Comparison of ENCODE assay signal across 9 cellular contexts in the genomic region with DNA sequence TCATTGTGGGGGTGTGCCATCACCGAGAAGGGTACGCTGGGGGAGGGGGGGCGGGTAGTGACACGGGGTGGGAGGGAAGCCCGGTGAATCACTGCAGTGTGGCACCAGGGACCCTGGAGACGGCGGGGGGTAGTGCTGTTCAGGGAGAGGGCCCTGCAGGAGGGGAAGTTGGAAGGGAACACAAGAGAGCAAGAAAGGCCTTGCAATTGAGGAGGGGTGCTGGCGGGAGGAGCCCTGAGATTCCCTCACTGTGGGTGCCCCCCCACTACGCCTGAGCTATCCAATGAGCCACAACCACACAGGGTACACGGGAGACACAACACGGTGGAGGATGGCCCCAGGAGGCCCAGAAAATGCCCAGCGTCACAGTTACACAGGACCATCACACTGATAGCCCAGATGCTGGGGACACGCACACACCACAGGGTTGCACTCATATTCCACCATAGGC. TPM values are rescaled to one million over a fixed set of nuclear protein-coding genes. Genes with fewer than 3 reads are reported as not detected.
DNase-seq lines count a peak whose midpoint lies in the region; ATAC-seq, FAIRE-seq and TF ChIP-seq lines count a peak whose summit lies in the region.
"Had no signal": no experiment of that assay in that cellular context is flagged by ENCODE, and none has a peak within 500 bp of the region (broad histone marks: within the 10 kb centered on the region; RNA-seq: fewer than 3 reads in every experiment).

No MANE protein-coding gene starts in this region.

- POLR2A ChIA-PET in activated CD8-positive, alpha-beta T cell treated with anti-CD3 and anti-CD28 coated beads, Interleukin-2, amount 10 ng/mL, durations not matched to agents 7 days and 5 days (lab: Charles Lee), result no interaction called here

- peaks cover 46% of the 10 kb centered on the region for H3K27me3 Mint-ChIP-seq in activated CD8-positive, alpha-beta T cell treated with anti-CD3 and anti-CD28 coated beads, Interleukin-2, amount 10 ng/mL, durations not matched to agents 7 days and 5 days (ENCODE audit: low read depth)
- peaks cover 21 to 37% of the 10 kb centered on the region in 2 donors for H3K27me3 Mint-ChIP-seq in natural killer cell (ENCODE audit: low read depth in 2 of 2)

- DNase-seq in CD1c-positive myeloid dendritic cell (ENCODE audit: extremely low spot score), result peak; percentile 10
- peak; percentile 66 for DNase-seq in D341Med (ENCODE audit: low spot score)
- DNase-seq in activated CD8-positive, alpha-beta T cell treated with anti-CD3 and anti-CD28 coated beads, Interleukin-2, amount 10 ng/mL, durations not matched to agents 7 days and 5 days, result peak; percentile 30
- no peak for DNase-seq in natural killer cell
- no peak for DNase-seq in T1000 (lab: John Stamatoyannopoulos, UW)
- no peak for DNase-seq in GM12891 (ENCODE audit: insufficient read length, low spot score)
- DNase-seq in AG08396 (ENCODE audit: low spot score), result no peak
- DNase-seq: HFFc6 had no signal

- no peak overlapping the region for H3K27ac Mint-ChIP-seq in activated CD8-positive, alpha-beta T cell treated with anti-CD3 and anti-CD28 coated beads, Interleukin-2, amount 10 ng/mL, durations not matched to agents 7 days and 5 days
- H3K27ac Mint-ChIP-seq in natural killer cell, result peak overlapping the region in 1 of 2 donors; percentile 47
- H3K27ac Mint-ChIP-seq: HFFc6 had no signal

- H3K4me1 Mint-ChIP-seq in activated CD8-positive, alpha-beta T cell treated with anti-CD3 and anti-CD28 coated beads, Interleukin-2, amount 10 ng/mL, durations not matched to agents 7 days and 5 days (ENCODE audit: low read depth), result peaks cover 22% of the 10 kb centered on the region
- peaks cover 12 to 42% of the 10 kb centered on the region in 2 donors for H3K4me1 Mint-ChIP-seq in natural killer cell

- no peaks in the 10 kb centered on the region for H3K36me3 Mint-ChIP-seq in activated CD8-positive, alpha-beta T cell treated with anti-CD3 and anti-CD28 coated beads, Interleukin-2, amount 10 ng/mL, durations not matched to agents 7 days and 5 days (ENCODE audit: low read depth)
- H3K36me3 Mint-ChIP-seq in natural killer cell, result no peaks in the 10 kb centered on the region

- no peak for FAIRE-seq in GM12891 (lab: Jason Lieb, UNC)

- CTCF ChIA-PET in activated CD8-positive, alpha-beta T cell treated with anti-CD3 and anti-CD28 coated beads, Interleukin-2, amount 10 ng/mL, durations not matched to agents 7 days and 5 days (lab: Charles Lee), result no interaction called here

- ATAC-seq in activated CD8-positive, alpha-beta T cell treated with anti-CD3 and anti-CD28 coated beads, Interleukin-2, amount 10 ng/mL, durations not matched to agents 7 days and 5 days, result no peak
- peak in 1 of 3 donors; percentile 27 for ATAC-seq in natural killer cell
- ATAC-seq in GM18498 (IDR thresholded peaks at IDR 0.05; ENCODE audit: unreplicated experiment), result no peak

- no peak for TF ChIP-seq POLR2A in GM12891 (IDR thresholded peaks at IDR 0.05; ENCODE audit: low read depth, low read length)

- H3K9me3 Mint-ChIP-seq in activated CD8-positive, alpha-beta T cell treated with anti-CD3 and anti-CD28 coated beads, Interleukin-2, amount 10 ng/mL, durations not matched to agents 7 days and 5 days (ENCODE audit: insufficient read depth), result no peaks in the 10 kb centered on the region
- H3K9me3 Mint-ChIP-seq in natural killer cell, result no peaks in the 10 kb centered on the region
- H3K9me3 Mint-ChIP-seq: HFFc6 had no signal

- no peak for TF ChIP-seq CTCF in natural killer cell (IDR thresholded peaks at IDR 0.05)

- H3K4me3 Mint-ChIP-seq in activated CD8-positive, alpha-beta T cell treated with anti-CD3 and anti-CD28 coated beads, Interleukin-2, amount 10 ng/mL, durations not matched to agents 7 days and 5 days, result peak overlapping the region; percentile 10
- H3K4me3 Mint-ChIP-seq in natural killer cell, result peak overlapping the region; percentile 48
- H3K4me3 Mint-ChIP-seq: HFFc6 had no signal

- intact Hi-C loops in natural killer cell (cut with micrococcal nuclease), result no loop called here

TF ChIP-seq in GM12891, 5 proteins besides CTCF, POLR2A, EP300 and RAD21:
- TF ChIP-seq POU2F2 (IDR thresholded peaks at IDR 0.05; ENCODE audit: low read depth, low read length), result no peak
- TF ChIP-seq PAX5 (IDR thresholded peaks at IDR 0.05; ENCODE audit: insufficient read depth, low read length, severe bottlenecking), result no peak
- no peak for TF ChIP-seq POLR2AphosphoS5 (IDR thresholded peaks at IDR 0.05; ENCODE audit: low read depth, low read length)
- no peak for TF ChIP-seq TAF1 (IDR thresholded peaks at IDR 0.05; ENCODE audit: low read depth, low read length)
- TF ChIP-seq SPI1 (IDR thresholded peaks at IDR 0.05; ENCODE audit: low read depth, low read length), result no peak

RNA-seq across cellular contexts. Expression of a gene that starts 0.5 kb away (rescaled TPM):
- 1 to 10 TPM; 2.3 to 3.3 TPM for total RNA-seq in activated CD8-positive, alpha-beta T cell treated with anti-CD3 and anti-CD28 coated beads, Interleukin-2, amount 10 ng/mL, durations not matched to agents 7 days and 5 days
- 10 to 100 TPM; 13.5 to 18.2 (median 14.0) TPM for total RNA-seq in natural killer cell
- polyA plus RNA-seq in GM12891 (2012; ENCODE audit: low read depth, missing spikeins), result 1.6 TPM

RNA-seq across cellular contexts. Expression of a gene that starts 35.4 kb away (rescaled TPM):
- total RNA-seq in activated CD8-positive, alpha-beta T cell treated with anti-CD3 and anti-CD28 coated beads, Interleukin-2, amount 10 ng/mL, durations not matched to agents 7 days and 5 days, result 10 to 100 TPM; 63.0 to 63.4 TPM
- 10 to 100 TPM; 76.8 to 100.0 (median 78.4) TPM for total RNA-seq in natural killer cell
- polyA plus RNA-seq in GM12891 (2012; ENCODE audit: low read depth, missing spikeins), result 49.2 TPM

Comparison
In these comparisons a context has a peak if more than half of its experiments do, and no peak if none do; other contexts are left out.
1. DNase-seq: peak in CD1c-positive myeloid dendritic cell (single experiment), D341Med (single experiment) and activated CD8-positive, alpha-beta T cell treated with anti-CD3 and anti-CD28 coated beads, Interleukin-2, amount 10 ng/mL, durations not matched to agents 7 days and 5 days (single experiment); none in natural killer cell (single experiment), T1000 (single experiment), GM12891 (single experiment) and AG08396 (single experiment).